9 cellular contexts compared by ENCODE assay signal in genomic region chr5:138354387-138354786, GRCh38. TPM values are rescaled to one million over a fixed set of nuclear protein-coding genes. Genes with fewer than 3 reads are reported as not detected.
DNase-seq lines count a peak whose midpoint lies in the region; ATAC-seq and TF ChIP-seq lines count a peak whose summit lies in the region.
"Had no signal": no experiment of that assay in that cellular context is flagged by ENCODE, and none has a peak within 500 bp of the region (broad histone marks: within the 10 kb centered on the region; RNA-seq: fewer than 3 reads in every experiment).

No MANE protein-coding gene starts in this region.

- no peak for TF ChIP-seq POLR2A in IMR-90 (IDR thresholded peaks at IDR 0.05; ENCODE audit: low read depth, low read length)
- TF ChIP-seq POLR2A in adrenal gland (IDR thresholded peaks at IDR 0.05), result no peak

- H3K9ac ChIP-seq in IMR-90 (ENCODE audit: low read depth, low read length), result peak overlapping the region; percentile 76

- H3K9me1 ChIP-seq in IMR-90 (ENCODE audit: insufficient read depth, low read length), result no peaks in the 10 kb centered on the region

- no peak overlapping the region for H2BK20ac ChIP-seq in IMR-90 (ENCODE audit: low read depth, low read length)

- no peak overlapping the region for H2AFZ ChIP-seq in IMR-90 (replicated peaks; ENCODE audit: low read length, poor library complexity)

- dilution Hi-C loops in IMR-90 (cut with HindIII; ENCODE audit: low sequenced_read_pairs, unreplicated experiment), result no loop called here

- POLR2A ChIA-PET in AG04450 (lab: Yijun Ruan, JAX), result interaction anchor here (1.1 to 5.9 kb wide), 4 partner anchors 12 to 141 kb away, joined by 4 to 88 read pairs (median 10); partner anchors contain the start of genes CDC23, CDC25C and FAM53C
- POLR2A ChIA-PET in IMR-90 (lab: Charles Lee; ENCODE audit: unreplicated experiment), result no interaction called here

- TF ChIP-seq CTCF in AG04450 (IDR thresholded peaks at IDR 0.05; ENCODE audit: low read depth, low read length), result no peak
- no peak for TF ChIP-seq CTCF in IMR-90 (conservative IDR thresholded peaks at IDR 0.05; ENCODE audit: low read depth, low read length)
- TF ChIP-seq CTCF in cardiac fibroblast (IDR thresholded peaks at IDR 0.05; ENCODE audit: low read depth, low read length), result no peak
- TF ChIP-seq CTCF in adrenal gland (IDR thresholded peaks at IDR 0.05), result no peak

- peak overlapping the region; percentile 81 for H3K4me3 ChIP-seq in AG04450 (ENCODE audit: low read depth, low read length)
- peak overlapping the region; percentile 73 for H3K4me3 ChIP-seq in IMR-90 (ENCODE audit: insufficient read depth, low read depth, low read length)
- H3K4me3 ChIP-seq in cardiac fibroblast (replicated peaks in 1 of 2; ENCODE audit: low read depth in 2 of 2, low read length in 2 of 2), result peak overlapping the region; percentile 80 to 87
- peak overlapping the region; percentile 76 to 95 for H3K4me3 ChIP-seq in muscle layer of duodenum (ENCODE audit: low read depth in 1 of 2, low read length in 2 of 2)
- peak overlapping the region in 2 of 4 donors; percentile 77 to 87 for H3K4me3 ChIP-seq in adrenal gland

- intact Hi-C loops in IMR-90 (cut with micrococcal nuclease), result no loop called here
- intact Hi-C loops in adrenal gland (cut with DNase I), result no loop called here

- no peak overlapping the region for H3K4ac ChIP-seq in IMR-90 (ENCODE audit: low read depth, low read length)

- H3K27ac ChIP-seq in AG04450 (ENCODE audit: low read depth, low read length) (no peak overlapping the region), IMR-90 (ENCODE audit: insufficient read depth, low read length) (peak overlapping the region; percentile 56; the same call in 1 of the 2 replicates), muscle layer of duodenum (ENCODE audit: low read length) (peak overlapping the region; percentile 92), adrenal gland (peak overlapping the region in 2 of 5 donors; percentile 92 to 95)

- no peak overlapping the region for H4K91ac ChIP-seq in IMR-90 (ENCODE audit: insufficient read depth, low read depth, low read length)

- H3K4me1 ChIP-seq in IMR-90 (ENCODE audit: control insufficient read depth, insufficient read depth, low read length) (peaks cover 2% of the 10 kb centered on the region; the same call in 1 of the 2 replicates), muscle layer of duodenum (ENCODE audit: control insufficient read depth in 1 of 2, insufficient read depth in 2 of 2, low read length in 2 of 2) (peaks cover 14 to 23% of the 10 kb centered on the region in 2 donors), adrenal gland (replicated peaks in 1 of 2) (peaks cover 25 to 35% of the 10 kb centered on the region in 2 donors)

- H2AK5ac ChIP-seq in IMR-90 (ENCODE audit: low read depth, low read length), result no peak overlapping the region

- peaks cover 6 to 28% of the 10 kb centered on the region in 2 experiments; a peak in 3 of 4 replicates for H3K79me1 ChIP-seq in IMR-90 (ENCODE audit: low read depth in 1 of 2, low read length in 2 of 2)

- CTCF ChIA-PET in AG04450 (lab: Charles Lee), result interaction anchor here (0.9 to 4.8 kb wide), 7 partner anchors 9 to 131 kb away, joined by 3 to 100 read pairs (median 20); partner anchors contain the start of gene CDC25C
- CTCF ChIA-PET in IMR-90 (lab: Yijun Ruan, JAX), result interaction anchor here (0.5 to 1.4 kb wide), 3 partner anchors 16 to 160 kb away, joined by 3 to 4 read pairs (median 3); no protein-coding TSS in a partner anchor

- H2BK5ac ChIP-seq in IMR-90 (ENCODE audit: low read depth, low read length, poor library complexity, severe bottlenecking), result no peak overlapping the region

- H3K9me3 ChIP-seq in AG04450 (ENCODE audit: control insufficient read depth, insufficient read depth, low read length), result peaks cover 6% of the 10 kb centered on the region
- H3K9me3 ChIP-seq in IMR-90 (ENCODE audit: control insufficient read depth, insufficient read depth, low read length), result peaks cover 4% of the 10 kb centered on the region
- H3K9me3 ChIP-seq in muscle layer of duodenum (ENCODE audit: control insufficient read depth in 1 of 2, low read length in 2 of 2), result no peaks in the 10 kb centered on the region
- H3K9me3 ChIP-seq in adrenal gland (replicated peaks in 1 of 3), result no peaks in the 10 kb centered on the region

- peak overlapping the region; percentile 22 for H3K14ac ChIP-seq in IMR-90 (replicated peaks; ENCODE audit: low read depth, low read length)

- H2BK15ac ChIP-seq in IMR-90 (ENCODE audit: low read depth, low read length), result no peak overlapping the region

- H4K20me1 ChIP-seq in IMR-90 (ENCODE audit: insufficient read depth, low read length), result peaks cover 43% of the 10 kb centered on the region

- H3K36me3 ChIP-seq in IMR-90 (ENCODE audit: control insufficient read depth, insufficient read depth, low read length), result peaks cover 2% of the 10 kb centered on the region
- H3K36me3 ChIP-seq in muscle layer of duodenum (ENCODE audit: control insufficient read depth in 1 of 2, insufficient read depth in 2 of 2, low read length in 2 of 2), result peaks cover 0 to 9% of the 10 kb centered on the region in 2 donors
- peaks cover 0 to 2% of the 10 kb centered on the region in 2 donors for H3K36me3 ChIP-seq in adrenal gland (replicated peaks in 1 of 2)

- peak overlapping the region; percentile 58; the same call in 1 of the 2 replicates for H4K5ac ChIP-seq in IMR-90 (ENCODE audit: low read depth, low read length)

- H3K4me2 ChIP-seq in IMR-90 (ENCODE audit: low read depth, low read length), result peak overlapping the region; percentile 89

- BruUV-seq in IMR-90 (replicated peaks; lab: Mats Ljungman, UMichigan), result no TSS peak

- peak overlapping the region; percentile 57; the same call in 1 of the 2 replicates for H3K23ac ChIP-seq in IMR-90 (ENCODE audit: low read depth, low read length)

- no peak for DNase-seq in AG04450 (ENCODE audit: low read depth, low spot score)
- no peak for DNase-seq in IMR-90
- no peak for DNase-seq in cardiac fibroblast (ENCODE audit: low read depth in 2 of 2)
- no peak for DNase-seq in cerebellar nuclear complex (lab: John Stamatoyannopoulos, UW)
- no peak for DNase-seq in activated CD4-positive, alpha-beta T cell treated with anti-CD3 and anti-CD28 coated beads, Interleukin-2, amount 50 U/mL, for 4 hours
- DNase-seq in adrenal gland, result no peak
- no peak for DNase-seq in inferior parietal cortex (ENCODE audit: extremely low spot score)
- DNase-seq: NCI-H774 had no signal

- H2BK120ac ChIP-seq in IMR-90 (ENCODE audit: low read depth, low read length), result no peak overlapping the region

- H4K8ac ChIP-seq in IMR-90 (ENCODE audit: low read depth in 2 of 2, low read length in 2 of 2), result no peak overlapping the region

- ATAC-seq in IMR-90 (ENCODE audit: low read depth), result no peak

- H3K18ac ChIP-seq in IMR-90 (ENCODE audit: low read depth, low read length), result no peak overlapping the region

- TF ChIP-seq RAD21 in IMR-90 (IDR thresholded peaks at IDR 0.05; ENCODE audit: low read length), result no peak

- no peak overlapping the region for H3K56ac ChIP-seq in IMR-90 (ENCODE audit: extremely low read depth, insufficient read depth, low read length)

- no CpG with 5 or more reads among the region's 5 CpGs for WGBS in IMR-90 (ENCODE audit: extremely low coverage in 2 of 2, insufficient read length in 1 of 2), 2 experiments
- WGBS in adrenal gland, 4 donors, result 17 to 27% (median 20%) methylated on average over 5 of the region's 5 CpGs

- in situ Hi-C loops in IMR-90 (cut with MboI; ENCODE audit: low sequenced_read_pairs), result no loop called here

- H2AK9ac ChIP-seq in IMR-90 (replicated peaks; ENCODE audit: low read depth, low read length, poor library complexity), result no peak overlapping the region

- H3K27me3 ChIP-seq in AG04450 (ENCODE audit: control insufficient read depth, insufficient read depth, low read length) (no peaks in the 10 kb centered on the region), IMR-90 (ENCODE audit: control insufficient read depth, insufficient read depth, low read length) (no peaks in the 10 kb centered on the region), muscle layer of duodenum (ENCODE audit: low read depth, low read length) (no peaks in the 10 kb centered on the region), adrenal gland (no peaks in the 10 kb centered on the region)

TF ChIP-seq in IMR-90, 13 proteins besides CTCF, POLR2A, EP300 and RAD21 (continues in another document):
- TF ChIP-seq, protein P1, sequence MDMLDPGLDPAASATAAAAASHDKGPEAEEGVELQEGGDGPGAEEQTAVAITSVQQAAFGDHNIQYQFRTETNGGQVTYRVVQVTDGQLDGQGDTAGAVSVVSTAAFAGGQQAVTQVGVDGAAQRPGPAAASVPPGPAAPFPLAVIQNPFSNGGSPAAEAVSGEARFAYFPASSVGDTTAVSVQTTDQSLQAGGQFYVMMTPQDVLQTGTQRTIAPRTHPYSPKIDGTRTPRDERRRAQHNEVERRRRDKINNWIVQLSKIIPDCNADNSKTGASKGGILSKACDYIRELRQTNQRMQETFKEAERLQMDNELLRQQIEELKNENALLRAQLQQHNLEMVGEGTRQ (IDR thresholded peaks at IDR 0.05; ENCODE audit: low read depth, low read length), result no peak
- TF ChIP-seq BHLHE40 (IDR thresholded peaks at IDR 0.05; ENCODE audit: low read depth, low read length) (no peak), CEBPB (IDR thresholded peaks at IDR 0.05; ENCODE audit: low read depth, low read length) (no peak)

RNA-seq across cellular contexts. Expression of gene KDM3B, which starts 1.9 kb away (rescaled TPM):
- polyA plus RNA-seq in AG04450 (2011; rRNA removed), result 28.3 and 32.7 TPM in 2 replicates
- polyA minus RNA-seq in AG04450 (2011; rRNA and poly(A)+ RNA removed), result 51.6 and 52.8 TPM in 2 replicates
- total RNA-seq in IMR-90 (2012; rRNA removed), result 35.8 and 36.7 TPM in 2 replicates
- 17.1 and 19.4 TPM in 2 replicates for polyA plus RNA-seq in IMR-90 (2012; rRNA removed)
- 5.8 and 7.3 TPM in 2 replicates for polyA plus RNA-seq in IMR-90 (2012; cell fraction: cytosol; rRNA removed)
- polyA plus RNA-seq in IMR-90 (2012; cell fraction: nucleus; rRNA removed; ENCODE audit: low replicate concordance), result 8.0 and 37.0 TPM in 2 replicates
- 10 to 100 TPM; 38.8 to 68.4 (median 53.5) TPM for total RNA-seq in adrenal gland
- 10 to 100 TPM; 23.2 to 35.2 (median 23.8) TPM for polyA plus RNA-seq in adrenal gland

RNA-seq across cellular contexts. Expression of gene FAM53C, which starts 16.3 kb away (rescaled TPM):
- polyA plus RNA-seq in AG04450 (2011; rRNA removed) (35.6 and 35.9 TPM in 2 replicates), IMR-90 (2012; rRNA removed) (25.6 and 27.5 TPM in 2 replicates), adrenal gland (10 to 100 TPM; 11.9 to 23.3 (median 15.9) TPM)
- 48.7 and 51.9 TPM in 2 replicates for polyA minus RNA-seq in AG04450 (2011; rRNA and poly(A)+ RNA removed)
- total RNA-seq in IMR-90 (2012; rRNA removed) (21.5 and 23.1 TPM in 2 replicates), adrenal gland (100 to 1,000 TPM in 1 of 8 donors, 10 to 100 TPM in 7; 19.9 to 143 (median 29.6) TPM)
- polyA plus RNA-seq in IMR-90 (2012; cell fraction: cytosol; rRNA removed), result 11.1 and 15.5 TPM in 2 replicates
- polyA plus RNA-seq in IMR-90 (2012; cell fraction: nucleus; rRNA removed; ENCODE audit: low replicate concordance), result 28.5 and 38.9 TPM in 2 replicates

RNA-seq across cellular contexts. Expression of gene CDC25C, which starts 22.8 kb away (rescaled TPM):
- polyA plus RNA-seq in AG04450 (2011; rRNA removed), result 3.2 and 4.8 TPM in 2 replicates
- polyA minus RNA-seq in AG04450 (2011; rRNA and poly(A)+ RNA removed), result 1.9 and 2.6 TPM in 2 replicates
- total RNA-seq in IMR-90 (2012; rRNA removed), result 7.5 and 8.2 TPM in 2 replicates
- polyA plus RNA-seq in IMR-90 (2012; rRNA removed), result 6.9 and 7.3 TPM in 2 replicates
- 1.3 and 4.8 TPM in 2 replicates for polyA plus RNA-seq in IMR-90 (2012; cell fraction: cytosol; rRNA removed)
- 1.7 and 3.6 TPM in 2 replicates for polyA plus RNA-seq in IMR-90 (2012; cell fraction: nucleus; rRNA removed; ENCODE audit: low replicate concordance)
- under 1 TPM in 4 of 8 donors, not detected in 4; 0.28 to 0.49 (median 0.31) TPM for total RNA-seq in adrenal gland
- under 1 TPM; 0.24 to 0.57 (median 0.32) TPM for polyA plus RNA-seq in adrenal gland
